In the genomic region with DNA sequence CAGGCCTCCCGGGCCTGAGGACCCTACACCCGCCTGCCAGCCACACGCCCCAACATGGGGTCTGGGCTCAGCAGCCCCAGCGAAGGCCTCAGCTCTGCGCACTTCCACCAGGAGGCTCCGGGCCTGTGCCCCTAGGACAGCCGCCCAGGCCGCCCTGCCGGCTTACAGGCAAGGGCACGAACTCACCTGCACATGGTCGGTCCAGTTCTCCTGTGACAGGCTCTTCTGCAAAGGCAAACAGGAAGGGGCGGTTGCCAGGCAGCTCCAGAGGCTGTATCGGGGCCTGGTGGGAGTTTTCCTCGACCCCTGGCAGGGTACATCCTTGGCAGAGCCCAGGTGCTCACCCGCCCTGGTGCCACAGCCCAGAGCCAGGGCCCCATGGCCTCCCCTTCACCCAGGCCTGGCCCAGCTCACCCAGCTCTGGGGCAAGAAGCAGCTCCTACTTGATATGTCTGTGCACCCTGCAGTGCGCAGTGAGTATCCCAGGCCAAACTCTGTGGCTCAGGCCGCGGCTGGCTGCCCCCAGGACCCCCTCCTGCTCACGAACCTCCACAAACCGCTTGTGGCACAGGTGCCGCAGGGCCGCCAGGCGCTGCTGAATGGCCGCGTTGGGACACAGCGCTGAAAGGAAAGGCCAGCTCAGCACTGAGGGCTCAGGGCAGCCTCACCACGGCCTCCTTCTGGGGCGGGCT, we compare ENCODE assay signal across 18 cellular contexts. TPM values are rescaled to one million over a fixed set of nuclear protein-coding genes. Genes with fewer than 3 reads are reported as not detected.
A peak's percentile ranks its signal among the peaks of the same experiment; 100 is the strongest.
DNase-seq lines count a peak whose midpoint lies in the region; ATAC-seq and TF ChIP-seq lines count a peak whose summit lies in the region.
"Had no signal": no experiment of that assay in that cellular context is flagged by ENCODE, and none has a peak within 500 bp of the region (broad histone marks: within the 10 kb centered on the region; RNA-seq: fewer than 3 reads in every experiment).

No MANE protein-coding gene starts in this region.

- no peak overlapping the region for H3K4me3 ChIP-seq in right cardiac atrium (ENCODE audit: low read length)
- H3K4me3 ChIP-seq: GM23338 had no signal

- 89% methylated on average over 28 of the region's 28 CpGs for WGBS in right cardiac atrium

- intact Hi-C loops in right cardiac atrium (cut with DNase I): no loop called here
- intact Hi-C loops in cardiac septum (cut with DNase I): no loop called here
- intact Hi-C loops in posterior vena cava (cut with DNase I): no loop called here

- H3K4me1 ChIP-seq in right cardiac atrium (ENCODE audit: control insufficient read depth, insufficient read depth, low read length): no peaks in the 10 kb centered on the region

- peak in 1 of 3 donors; percentile 60 for DNase-seq in right cardiac atrium
- DNase-seq in cardiac septum (ENCODE audit: low spot score): no peak
- no peak for DNase-seq in left lobe of liver (ENCODE audit: low spot score)
- peak; percentile 76 for DNase-seq in posterior vena cava (ENCODE audit: low spot score)
- no peak for DNase-seq in activated CD4-positive, CD25-positive, alpha-beta regulatory T cell treated with anti-CD3 and anti-CD28 coated beads, Interleukin-2, amount 50 U/mL, for 72 hours
- DNase-seq in GM10266 (ENCODE audit: extremely low spot score): no peak
- no peak for DNase-seq in DMS79 (lab: John Stamatoyannopoulos, UW)
- DNase-seq: DMS 273 treated with DMSO at 0.1 percent for 48 hours, GF-D8, NCI-H1105, NCI-H187, NCI-H226, NCI-H524 treated with DMSO at 0.1 percent for 48 hours had no signal

- ATAC-seq in right cardiac atrium (peak; percentile 3 to 8), left lobe of liver (peak; percentile 17), HG03520 (IDR thresholded peaks at IDR 0.05; ENCODE audit: unreplicated experiment) (no peak)
- ATAC-seq: GM23338 had no signal

- no peaks in the 10 kb centered on the region for H3K9me3 ChIP-seq in right cardiac atrium (ENCODE audit: control insufficient read depth, low read length)

- TF ChIP-seq CTCF in GM10266 (IDR thresholded peaks at IDR 0.05; ENCODE audit: control insufficient read depth, insufficient read depth, low read depth, missing control alignments): no peak

- no peaks in the 10 kb centered on the region for H3K27me3 ChIP-seq in right cardiac atrium (ENCODE audit: control insufficient read depth, insufficient read depth)

- peak overlapping the region; percentile 40 for H3K27ac ChIP-seq in right cardiac atrium (ENCODE audit: low read length)
- H3K27ac ChIP-seq: HL-60 had no signal

RNA-seq across cellular contexts. Expression of a gene that starts 52.2 kb away (rescaled TPM):
- total RNA-seq in right cardiac atrium (10 to 100 TPM in 1 of 4 donors, 1 to 10 TPM in 3; 4.5 to 14.5 (median 7.9) TPM), cardiac septum (11.7 TPM), left lobe of liver (1.3 TPM), posterior vena cava (1 to 10 TPM; 5.6 to 9.0 TPM)
- 4.2 TPM for polyA plus RNA-seq in right cardiac atrium
- total RNA-seq: LHCN-M2 had no signal
- polyA plus RNA-seq: CD14-positive monocyte had no signal
